10 cellular contexts compared by ENCODE assay signal in the genomic region with DNA sequence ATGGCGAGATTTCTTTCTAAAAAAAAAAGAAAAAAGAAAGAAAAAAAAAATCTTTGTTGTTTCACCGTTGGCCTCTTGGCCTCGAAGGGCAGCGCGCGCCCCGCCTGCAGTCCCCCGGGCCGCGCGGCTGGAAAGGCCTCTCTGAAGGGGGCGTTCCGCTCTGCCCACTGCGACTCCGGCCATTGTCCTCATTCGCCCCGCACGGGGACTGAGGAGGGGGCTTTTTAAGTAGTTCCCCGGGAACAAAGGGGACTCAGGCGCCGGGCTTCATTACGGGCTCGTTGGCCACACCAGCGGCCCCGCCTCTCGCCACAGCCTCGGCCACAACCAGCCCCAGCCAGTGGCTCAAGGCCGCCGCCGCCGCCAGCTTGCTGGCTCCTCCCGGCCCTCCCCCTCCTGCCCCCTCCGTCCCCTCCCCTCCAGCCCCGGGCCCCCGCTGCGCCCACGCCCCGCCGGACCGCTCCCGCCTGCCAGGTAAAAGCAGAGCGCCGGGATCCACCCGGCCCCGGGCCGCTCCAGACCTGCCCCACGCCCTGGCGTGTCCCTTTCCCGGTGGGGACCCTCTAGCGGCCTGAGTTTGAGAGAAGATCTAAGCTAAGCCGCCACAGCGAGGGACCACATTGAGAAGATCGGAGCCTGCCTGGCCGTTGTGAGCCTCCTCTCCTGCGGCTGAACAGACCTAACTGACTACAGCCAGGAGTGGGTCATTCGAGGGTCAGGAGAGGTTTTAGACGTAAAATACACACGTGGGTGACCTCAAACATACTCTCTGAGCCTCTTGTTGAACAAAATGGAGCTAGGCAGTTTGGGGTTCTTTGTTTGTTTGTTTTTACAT. TPM values are rescaled to one million over a fixed set of nuclear protein-coding genes. Genes with fewer than 3 reads are reported as not detected.
DNase-seq lines count a peak whose midpoint lies in the region; ATAC-seq lines count a peak whose summit lies in the region.
"Had no signal": no experiment of that assay in that cellular context is flagged by ENCODE, and none has a peak within 500 bp of the region (broad histone marks: within the 10 kb centered on the region; RNA-seq: fewer than 3 reads in every experiment).

No MANE protein-coding gene starts in this region.

- ATAC-seq in left lobe of liver = peak; percentile 82
- peak; percentile 47 for ATAC-seq in stimulated activated memory B cell treated with anti-CD40 and anti-IgM and Interleukin-4, amounts not matched to agents 10 μg/mL and 1 μg/mL and 100 μg/mL, for 72 hours
- no peak for ATAC-seq in HG02678 (IDR thresholded peaks at IDR 0.05; ENCODE audit: unreplicated experiment)
- ATAC-seq in HG03354 (IDR thresholded peaks at IDR 0.05; ENCODE audit: poor library complexity, severe bottlenecking, unreplicated experiment) = no peak

- no peak overlapping the region for H3K27ac Mint-ChIP-seq in stimulated activated memory B cell treated with anti-CD40 and anti-IgM and Interleukin-4, amounts not matched to agents 10 μg/mL and 1 μg/mL and 100 μg/mL, for 72 hours

- H3K4me3 Mint-ChIP-seq in stimulated activated memory B cell treated with anti-CD40 and anti-IgM and Interleukin-4, amounts not matched to agents 10 μg/mL and 1 μg/mL and 100 μg/mL, for 72 hours = no peak overlapping the region

- peaks cover 3% of the 10 kb centered on the region; the same call in 1 of the 2 replicates for H3K27me3 ChIP-seq in HUES48 (ENCODE audit: control insufficient read depth, insufficient read depth, low read length)

- DNase-seq in ecto neural progenitor cell (ENCODE audit: low spot score) (peak; percentile 95), left lobe of liver (ENCODE audit: low spot score) (peak; percentile 66), hepatic stellate cell (ENCODE audit: low spot score) (no peak), T-helper 2 cell (no peak)
- DNase-seq: NCI-H748 treated with DMSO at 0.1 percent for 48 hours had no signal

- H3K4me1 ChIP-seq in HUES48 (ENCODE audit: control insufficient read depth, insufficient read depth, low read length) = peaks cover 37% of the 10 kb centered on the region

- no peaks in the 10 kb centered on the region for H3K9me3 ChIP-seq in HUES48 (ENCODE audit: control insufficient read depth, insufficient read depth, low read length)

- H3K27me3 Mint-ChIP-seq in stimulated activated memory B cell treated with anti-CD40 and anti-IgM and Interleukin-4, amounts not matched to agents 10 μg/mL and 1 μg/mL and 100 μg/mL, for 72 hours = peaks cover 25% of the 10 kb centered on the region

- H3K4me1 Mint-ChIP-seq in stimulated activated memory B cell treated with anti-CD40 and anti-IgM and Interleukin-4, amounts not matched to agents 10 μg/mL and 1 μg/mL and 100 μg/mL, for 72 hours = peaks cover 11% of the 10 kb centered on the region

- peak overlapping the region; percentile 99 for H3K27ac ChIP-seq in HUES48 (ENCODE audit: low read depth, low read length)

- peak overlapping the region; percentile 31 for H3K4me3 ChIP-seq in HUES48 (ENCODE audit: low read depth, low read length)

- peaks cover 3% of the 10 kb centered on the region for H3K9me3 Mint-ChIP-seq in stimulated activated memory B cell treated with anti-CD40 and anti-IgM and Interleukin-4, amounts not matched to agents 10 μg/mL and 1 μg/mL and 100 μg/mL, for 72 hours

- no peaks in the 10 kb centered on the region for H3K36me3 ChIP-seq in HUES48 (ENCODE audit: control insufficient read depth, insufficient read depth, low read length)

- H3K36me3 Mint-ChIP-seq in stimulated activated memory B cell treated with anti-CD40 and anti-IgM and Interleukin-4, amounts not matched to agents 10 μg/mL and 1 μg/mL and 100 μg/mL, for 72 hours = no peaks in the 10 kb centered on the region

- peak overlapping the region; percentile 76 for H3K9ac ChIP-seq in HUES48 (ENCODE audit: low read depth, low read length)

RNA-seq across cellular contexts. Expression of gene CPN2, which starts 54.1 kb away (rescaled TPM):
- total RNA-seq in left lobe of liver = 159 TPM
- total RNA-seq: glomerular endothelial cell had no signal

Comparison
In these comparisons a context has a peak if more than half of its experiments do, and no peak if none do; other contexts are left out.
1. DNase-seq: peak in ecto neural progenitor cell (single experiment) and left lobe of liver (single experiment); none in hepatic stellate cell (single experiment) and T-helper 2 cell (0 of 5).
2. ATAC-seq: peak in left lobe of liver (single experiment) and stimulated activated memory B cell treated with anti-CD40 and anti-IgM and Interleukin-4, amounts not matched to agents 10 μg/mL and 1 μg/mL and 100 μg/mL, for 72 hours (single experiment); none in HG02678 (single experiment) and HG03354 (single experiment).